In genomic region chr16:78045865-78046581, GRCh38 we compare ENCODE assay signal across 8 cellular contexts. TPM values are rescaled to one million over a fixed set of nuclear protein-coding genes. Genes with fewer than 3 reads are reported as not detected.
DNase-seq lines count a peak whose midpoint lies in the region; ATAC-seq, FAIRE-seq and TF ChIP-seq lines count a peak whose summit lies in the region.

No MANE protein-coding gene starts in this region.

- BruUV-seq in PC-3 (replicated peaks; lab: Mats Ljungman, UMichigan): no TSS peak
- no TSS peak for BruUV-seq in HepG2 (replicated peaks; lab: Mats Ljungman, UMichigan)

- peak; percentile 19 for DNase-seq in GM12892 (ENCODE audit: insufficient read length)
- DNase-seq in PC-3: peak; percentile 31
- DNase-seq in cerebellum (ENCODE audit: low spot score): peak; percentile 38
- peak; percentile 59 for DNase-seq in HepG2 (ENCODE audit: low spot score)
- peak; percentile 5 to 62 for DNase-seq in stimulated activated effector memory CD8-positive, alpha-beta T cell treated with anti-CD3 and anti-CD28 coated beads, Interleukin-12 subunit alpha, Interleukin-12 subunit beta, amount 100 ng/mL, for 72 hours (ENCODE audit: low spot score in 2 of 2)
- DNase-seq in NCI-H748 treated with DMSO at 0.1 percent for 48 hours (lab: John Stamatoyannopoulos, UW): no peak
- no peak for DNase-seq in DMS153 treated with DMSO at 0.1 percent for 48 hours (lab: John Stamatoyannopoulos, UW; ENCODE audit: unreplicated experiment)

- WGBS in HepG2 (ENCODE audit: low lambda C conversion rate): 13% methylated on average over 30 of the region's 45 CpGs

- no peaks in the 10 kb centered on the region for H4K20me1 ChIP-seq in PC-3 (ENCODE audit: low read length)
- H4K20me1 ChIP-seq in HepG2 (ENCODE audit: insufficient read depth, low read length): peaks cover 4% of the 10 kb centered on the region; the same call in 1 of the 2 replicates

- no peak for TF ChIP-seq EP300 in HepG2 (IDR thresholded peaks at IDR 0.05; ENCODE audit: low read depth in 2 of 2, low read length in 2 of 2)
- no peak for TF ChIP-seq EP300 in HepG2 (CRISPR knock-in tag; IDR thresholded peaks at IDR 0.05; ENCODE audit: borderline replicate concordance)

- H3F3A ChIP-seq in PC-3 (ENCODE audit: low read length, unreplicated experiment): no peaks in the 10 kb centered on the region

- no peaks in the 10 kb centered on the region for H3K36me3 Mint-ChIP-seq in stimulated activated effector memory CD8-positive, alpha-beta T cell treated with anti-CD3 and anti-CD28 coated beads, Interleukin-12 subunit alpha, Interleukin-12 subunit beta, amount 100 ng/mL, for 72 hours

- H3K4me3 ChIP-seq in PC-3 (ENCODE audit: low read length) (no peak overlapping the region), HepG2 (replicated peaks in 1 of 3; ENCODE audit: insufficient read depth in 1 of 3, low read depth in 2 of 3, low read length in 3 of 3) (no peak overlapping the region; a peak in 1 of 6 replicates)

- CTCF ChIA-PET in PC-3 (lab: Charles Lee) (no interaction called here), HepG2 (lab: Yijun Ruan, JAX; ENCODE audit: low intra/inter-chr PET ratio, low total read pairs) (no interaction called here)

- intact Hi-C loops in PC-3 (cut with micrococcal nuclease) (no loop called here), HepG2 (cut with micrococcal nuclease; ENCODE audit: unreplicated experiment) (no loop called here)

- H3K27me3 ChIP-seq in PC-3 (ENCODE audit: low read length): peaks cover 20% of the 10 kb centered on the region
- H3K27me3 ChIP-seq in HepG2 (ENCODE audit: control insufficient read depth in 1 of 2, insufficient read depth in 2 of 2, low read length in 2 of 2): no peaks in the 10 kb centered on the region

- peak; percentile 81 for TF ChIP-seq RAD21 in HepG2 (CRISPR knock-in tag; IDR thresholded peaks at IDR 0.05)

- no peak overlapping the region for H3K4me3 Mint-ChIP-seq in stimulated activated effector memory CD8-positive, alpha-beta T cell treated with anti-CD3 and anti-CD28 coated beads, Interleukin-12 subunit alpha, Interleukin-12 subunit beta, amount 100 ng/mL, for 72 hours

- TF ChIP-seq CTCF in PC-3 (conservative IDR thresholded peaks at IDR 0.05; ENCODE audit: low read depth, low read length): no peak
- TF ChIP-seq CTCF in HepG2 (CRISPR knock-in tag; IDR thresholded peaks at IDR 0.05): peak; percentile 72

- no peak overlapping the region for H3K27ac Mint-ChIP-seq in stimulated activated effector memory CD8-positive, alpha-beta T cell treated with anti-CD3 and anti-CD28 coated beads, Interleukin-12 subunit alpha, Interleukin-12 subunit beta, amount 100 ng/mL, for 72 hours

- H3K4me1 ChIP-seq in PC-3 (ENCODE audit: insufficient read depth, low read length) (no peaks in the 10 kb centered on the region), HepG2 (ENCODE audit: insufficient read depth, low read length) (no peaks in the 10 kb centered on the region)

- H3K9me3 ChIP-seq in PC-3 (ENCODE audit: low read length): no peaks in the 10 kb centered on the region
- H3K9me3 ChIP-seq in HepG2 (ENCODE audit: low read length): no peaks in the 10 kb centered on the region

- H3K9ac ChIP-seq in PC-3 (ENCODE audit: low read length) (no peak overlapping the region), HepG2 (ENCODE audit: insufficient read depth, low read depth, low read length) (no peak overlapping the region)

- POLR2A ChIA-PET in PC-3 (lab: Charles Lee; ENCODE audit: unreplicated experiment): no interaction called here
- POLR2A ChIA-PET in HepG2 (lab: Yijun Ruan, JAX): no interaction called here

- no peak for ATAC-seq in PC-3
- ATAC-seq in HepG2: peak; percentile 100
- ATAC-seq in stimulated activated effector memory CD8-positive, alpha-beta T cell treated with anti-CD3 and anti-CD28 coated beads, Interleukin-12 subunit alpha, Interleukin-12 subunit beta, amount 100 ng/mL, for 72 hours: peak; percentile 59
- no peak for ATAC-seq in GM19452 (IDR thresholded peaks at IDR 0.05; ENCODE audit: unreplicated experiment)

- TF ChIP-seq POLR2A in GM12892 (IDR thresholded peaks at IDR 0.05; ENCODE audit: low read depth, low read length) (no peak), HepG2 (IDR thresholded peaks at IDR 0.05; ENCODE audit: insufficient read depth in 1 of 2, low read depth in 2 of 2, low read length in 2 of 2) (no peak)

- in situ Hi-C loops in HepG2 (cut with HindIII; ENCODE audit: extremely low pct_ligation_motif_present, low pct_unique_long_range_greater_than_20kb): no loop called here

- no peaks in the 10 kb centered on the region for H3K79me2 ChIP-seq in PC-3 (ENCODE audit: low read length)
- no peaks in the 10 kb centered on the region for H3K79me2 ChIP-seq in HepG2 (ENCODE audit: insufficient read depth, low read length)

- no peak overlapping the region for H3K4me2 ChIP-seq in PC-3 (ENCODE audit: low read length)
- H3K4me2 ChIP-seq in HepG2 (ENCODE audit: low read depth, low read length): peak overlapping the region; percentile 36; the same call in 1 of the 2 replicates

- H3K36me3 ChIP-seq in PC-3 (ENCODE audit: low read depth, low read length) (no peaks in the 10 kb centered on the region), HepG2 (replicated peaks in 1 of 2; ENCODE audit: control insufficient read depth in 1 of 2, insufficient read depth in 2 of 2, low read length in 2 of 2) (no peaks in the 10 kb centered on the region)

- no peak overlapping the region for H2AFZ ChIP-seq in PC-3 (ENCODE audit: low read length)
- no peak overlapping the region for H2AFZ ChIP-seq in HepG2 (ENCODE audit: low read length)

- no peaks in the 10 kb centered on the region for H3K9me2 ChIP-seq in PC-3 (replicated peaks; ENCODE audit: low read length)

- H3K27ac ChIP-seq in PC-3 (ENCODE audit: low read length) (no peak overlapping the region), HepG2 (ENCODE audit: extremely low read length, insufficient read depth, low read length) (no peak overlapping the region)

- FAIRE-seq in GM12892 (lab: Jason Lieb, UNC) (no peak), HepG2 (lab: Jason Lieb, UNC) (peak; percentile 61)

- no peaks in the 10 kb centered on the region for H3K4me1 Mint-ChIP-seq in stimulated activated effector memory CD8-positive, alpha-beta T cell treated with anti-CD3 and anti-CD28 coated beads, Interleukin-12 subunit alpha, Interleukin-12 subunit beta, amount 100 ng/mL, for 72 hours

- H3K9me3 Mint-ChIP-seq in stimulated activated effector memory CD8-positive, alpha-beta T cell treated with anti-CD3 and anti-CD28 coated beads, Interleukin-12 subunit alpha, Interleukin-12 subunit beta, amount 100 ng/mL, for 72 hours: no peaks in the 10 kb centered on the region

RNA-seq across cellular contexts. Expression of gene CLEC3A, which starts 23.7 kb away (rescaled TPM):
- polyA plus RNA-seq in GM12892 (2012; ENCODE audit: missing spikeins): not detected
- total RNA-seq in PC-3 (2014; rRNA removed) (not detected in 2 replicates), cerebellum (not detected), HepG2 (2016; rRNA removed; fragmentation: Illumina TruSeq; extraction: Trizol) (not detected in 2 replicates)
- not detected in 2 replicates for total RNA-seq in HepG2 (2016; cell fraction: cytosol; rRNA removed; fragmentation: Illumina TruSeq; extraction: Trizol; ENCODE audit: low read depth)
- total RNA-seq in HepG2 (2016; cell fraction: insoluble cytoplasmic fraction; rRNA removed; fragmentation: Illumina TruSeq; extraction: Trizol): not detected in 2 replicates
- not detected in 2 replicates for total RNA-seq in HepG2 (2016; cell fraction: membrane; rRNA removed; fragmentation: Illumina TruSeq; extraction: Trizol)
- total RNA-seq in HepG2 (2016; cell fraction: nucleus; rRNA removed; fragmentation: Illumina TruSeq; extraction: Trizol): not detected in 2 replicates
- not detected in 2 replicates for polyA plus RNA-seq in HepG2 (2011; rRNA removed)
- not detected in 2 replicates for polyA plus RNA-seq in HepG2 (2011; cell fraction: cytosol; rRNA removed)
- not detected in 2 replicates for polyA plus RNA-seq in HepG2 (2011; cell fraction: nucleus; rRNA removed)
- not detected in 2 replicates for polyA plus RNA-seq in HepG2 (2012)
- not detected in 2 replicates for polyA plus RNA-seq in HepG2 (2016; cell fraction: cytosol; fragmentation: Illumina TruSeq; extraction: Trizol; ENCODE audit: low read depth)
- polyA plus RNA-seq in HepG2 (2016; cell fraction: insoluble cytoplasmic fraction; fragmentation: Illumina TruSeq; extraction: Trizol; ENCODE audit: low read depth): not detected in 2 replicates
- not detected in 2 replicates for polyA plus RNA-seq in HepG2 (2016; cell fraction: membrane; fragmentation: Illumina TruSeq; extraction: Trizol; ENCODE audit: low read depth)
- not detected in 2 replicates for polyA plus RNA-seq in HepG2 (2016; cell fraction: nucleus; fragmentation: Illumina TruSeq; extraction: Trizol; ENCODE audit: insufficient read depth, low read depth)
- polyA minus RNA-seq in HepG2 (2011; rRNA and poly(A)+ RNA removed; ENCODE audit: low replicate concordance): not detected in 2 replicates
- polyA minus RNA-seq in HepG2 (2011; cell fraction: cytosol; rRNA and poly(A)+ RNA removed): not detected in 2 replicates
- not detected in 2 replicates for polyA minus RNA-seq in HepG2 (2011; cell fraction: nucleus; rRNA and poly(A)+ RNA removed)

RNA-seq across cellular contexts. Expression of gene WWOX, which starts 53.4 kb away (rescaled TPM):
- 8.1 TPM for polyA plus RNA-seq in GM12892 (2012; ENCODE audit: missing spikeins)
- total RNA-seq in PC-3 (2014; rRNA removed) (28.3 and 60.7 TPM in 2 replicates), cerebellum (25.0 TPM), HepG2 (2016; rRNA removed; fragmentation: Illumina TruSeq; extraction: Trizol) (37.4 and 38.4 TPM in 2 replicates)
- total RNA-seq in HepG2 (2016; cell fraction: cytosol; rRNA removed; fragmentation: Illumina TruSeq; extraction: Trizol; ENCODE audit: low read depth): 28.6 and 30.1 TPM in 2 replicates
- total RNA-seq in HepG2 (2016; cell fraction: insoluble cytoplasmic fraction; rRNA removed; fragmentation: Illumina TruSeq; extraction: Trizol): 33.0 and 44.5 TPM in 2 replicates
- total RNA-seq in HepG2 (2016; cell fraction: membrane; rRNA removed; fragmentation: Illumina TruSeq; extraction: Trizol): 27.1 and 28.3 TPM in 2 replicates
- 57.3 and 68.9 TPM in 2 replicates for total RNA-seq in HepG2 (2016; cell fraction: nucleus; rRNA removed; fragmentation: Illumina TruSeq; extraction: Trizol)
- 9.1 and 9.2 TPM in 2 replicates for polyA plus RNA-seq in HepG2 (2011; rRNA removed)
- polyA plus RNA-seq in HepG2 (2011; cell fraction: cytosol; rRNA removed): 10.3 and 11.0 TPM in 2 replicates
- polyA plus RNA-seq in HepG2 (2011; cell fraction: nucleus; rRNA removed): 13.4 and 16.3 TPM in 2 replicates
- 12.3 and 16.1 TPM in 2 replicates for polyA plus RNA-seq in HepG2 (2012)
- polyA plus RNA-seq in HepG2 (2016; cell fraction: cytosol; fragmentation: Illumina TruSeq; extraction: Trizol; ENCODE audit: low read depth): 19.9 and 21.6 TPM in 2 replicates
- 30.1 and 30.5 TPM in 2 replicates for polyA plus RNA-seq in HepG2 (2016; cell fraction: insoluble cytoplasmic fraction; fragmentation: Illumina TruSeq; extraction: Trizol; ENCODE audit: low read depth)
- polyA plus RNA-seq in HepG2 (2016; cell fraction: membrane; fragmentation: Illumina TruSeq; extraction: Trizol; ENCODE audit: low read depth): 18.9 and 20.9 TPM in 2 replicates
- 21.5 and 23.3 TPM in 2 replicates for polyA plus RNA-seq in HepG2 (2016; cell fraction: nucleus; fragmentation: Illumina TruSeq; extraction: Trizol; ENCODE audit: insufficient read depth, low read depth)
- 10.8 and 21.8 TPM in 2 replicates for polyA minus RNA-seq in HepG2 (2011; rRNA and poly(A)+ RNA removed; ENCODE audit: low replicate concordance)
- polyA minus RNA-seq in HepG2 (2011; cell fraction: cytosol; rRNA and poly(A)+ RNA removed): 7.3 and 12.1 TPM in 2 replicates
- polyA minus RNA-seq in HepG2 (2011; cell fraction: nucleus; rRNA and poly(A)+ RNA removed): 38.3 and 50.0 TPM in 2 replicates

Comparison
In these comparisons a context has a peak if more than half of its experiments do, and no peak if none do; other contexts are left out.
1. DNase-seq: peak in GM12892 (single experiment), PC-3 (single experiment), cerebellum (single experiment), HepG2 (single experiment) and stimulated activated effector memory CD8-positive, alpha-beta T cell treated with anti-CD3 and anti-CD28 coated beads, Interleukin-12 subunit alpha, Interleukin-12 subunit beta, amount 100 ng/mL, for 72 hours (2 of 2); none in NCI-H748 treated with DMSO at 0.1 percent for 48 hours (single experiment) and DMS153 treated with DMSO at 0.1 percent for 48 hours (single experiment).
2. ATAC-seq: peak in HepG2 (single experiment) and stimulated activated effector memory CD8-positive, alpha-beta T cell treated with anti-CD3 and anti-CD28 coated beads, Interleukin-12 subunit alpha, Interleukin-12 subunit beta, amount 100 ng/mL, for 72 hours (single experiment); none in PC-3 (single experiment) and GM19452 (single experiment).